8 cellular contexts compared by ENCODE assay signal in the genomic region with DNA sequence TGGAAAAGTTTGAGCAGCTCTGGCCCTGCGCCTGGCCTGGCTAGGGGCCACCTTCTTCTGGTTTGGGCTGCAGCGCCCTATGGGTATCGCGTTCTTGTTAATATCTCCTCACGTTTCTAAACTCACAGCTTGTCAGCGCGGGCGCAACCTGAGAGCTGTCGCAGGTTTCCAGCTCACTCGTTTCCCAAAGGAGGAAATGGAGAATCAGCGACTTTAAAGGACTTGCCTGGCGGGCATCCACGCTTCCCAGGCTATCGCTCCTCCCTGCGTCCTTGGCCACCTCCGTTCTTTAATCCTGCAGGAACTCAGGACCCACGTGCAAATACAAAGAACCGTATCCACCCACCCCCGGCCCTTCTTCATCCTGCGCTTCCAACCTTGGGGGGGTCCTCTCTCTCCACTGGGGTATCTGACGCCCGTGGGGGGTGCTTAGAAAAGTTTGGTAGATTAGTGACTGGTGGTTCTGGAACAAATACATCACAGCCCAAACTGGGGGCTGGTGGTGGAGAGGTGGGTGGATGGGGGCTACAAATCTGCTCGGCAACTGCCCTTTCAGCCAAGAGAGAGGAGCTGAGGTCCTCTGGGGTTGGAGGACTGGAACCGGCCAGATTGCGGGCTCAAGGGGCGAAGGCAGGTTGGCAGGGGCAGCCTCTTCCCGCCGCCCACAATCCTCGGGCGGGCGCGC. TPM values are rescaled to one million over a fixed set of nuclear protein-coding genes. Genes with fewer than 3 reads are reported as not detected.
DNase-seq lines count a peak whose midpoint lies in the region; TF ChIP-seq lines count a peak whose summit lies in the region.

No MANE protein-coding gene starts in this region.

- H3K4me3 ChIP-seq in neutrophil (ENCODE audit: low read depth in 1 of 2, low read length in 1 of 2) (peak overlapping the region; percentile 65 to 74), WERI-Rb-1 (ENCODE audit: low read depth, low read length) (no peak overlapping the region)

- DNase-seq in NCI-H1436 (lab: John Stamatoyannopoulos, UW) (peak; percentile 28), NCI-H1436 treated with DMSO at 0.1 percent for 48 hours (lab: John Stamatoyannopoulos, UW) (no peak), NCI-H2171 (lab: John Stamatoyannopoulos, UW) (peak; percentile 60), glutamatergic neuron (peak; percentile 30), WERI-Rb-1 (no peak)
- DNase-seq in activated CD4-positive, CD25-positive, alpha-beta regulatory T cell (lab: John Stamatoyannopoulos, UW) = no peak

- peaks cover 51% of the 10 kb centered on the region for H3K27me3 ChIP-seq in neutrophil
- H3K27me3 ChIP-seq in WERI-Rb-1 (ENCODE audit: insufficient read depth, low read depth, severe bottlenecking) = peaks cover 9% of the 10 kb centered on the region

- H3K27me3 Mint-ChIP-seq in activated naive CD4-positive, alpha-beta T cell treated with anti-CD3 and anti-CD28 coated beads, Interleukin-2, amount 50 U/mL, for 24 hours = no peaks in the 10 kb centered on the region
- peaks cover 8% of the 10 kb centered on the region for H3K27me3 Mint-ChIP-seq in glutamatergic neuron (ENCODE audit: unreplicated experiment)

- H3K4me1 ChIP-seq in neutrophil (ENCODE audit: control insufficient read depth in 1 of 2, insufficient read depth in 1 of 2, low read depth in 1 of 2, low read length in 1 of 2) = peaks cover 24 to 27% of the 10 kb centered on the region in 2 experiments

- H3K27ac ChIP-seq in neutrophil (no peak overlapping the region), WERI-Rb-1 (no peak overlapping the region)

- peaks cover 9% of the 10 kb centered on the region for H3K36me3 Mint-ChIP-seq in activated naive CD4-positive, alpha-beta T cell treated with anti-CD3 and anti-CD28 coated beads, Interleukin-2, amount 50 U/mL, for 24 hours
- H3K36me3 Mint-ChIP-seq in glutamatergic neuron (ENCODE audit: unreplicated experiment) = no peaks in the 10 kb centered on the region

- no peaks in the 10 kb centered on the region for H3K36me3 ChIP-seq in neutrophil
- H3K36me3 ChIP-seq in WERI-Rb-1 = no peaks in the 10 kb centered on the region

- no peaks in the 10 kb centered on the region for H3K9me3 Mint-ChIP-seq in activated naive CD4-positive, alpha-beta T cell treated with anti-CD3 and anti-CD28 coated beads, Interleukin-2, amount 50 U/mL, for 24 hours
- peaks cover 13% of the 10 kb centered on the region for H3K9me3 Mint-ChIP-seq in glutamatergic neuron (ENCODE audit: unreplicated experiment)

- peak overlapping the region; percentile 93 for H3K4me3 Mint-ChIP-seq in activated naive CD4-positive, alpha-beta T cell treated with anti-CD3 and anti-CD28 coated beads, Interleukin-2, amount 50 U/mL, for 24 hours
- peak overlapping the region; percentile 97 for H3K4me3 Mint-ChIP-seq in glutamatergic neuron (ENCODE audit: unreplicated experiment)

- H3K4me1 Mint-ChIP-seq in activated naive CD4-positive, alpha-beta T cell treated with anti-CD3 and anti-CD28 coated beads, Interleukin-2, amount 50 U/mL, for 24 hours = peaks cover 44% of the 10 kb centered on the region
- H3K4me1 Mint-ChIP-seq in glutamatergic neuron (ENCODE audit: low read depth, unreplicated experiment) = peaks cover 21% of the 10 kb centered on the region

- H3K27ac Mint-ChIP-seq in activated naive CD4-positive, alpha-beta T cell treated with anti-CD3 and anti-CD28 coated beads, Interleukin-2, amount 50 U/mL, for 24 hours = peak overlapping the region; percentile 99
- H3K27ac Mint-ChIP-seq in glutamatergic neuron (ENCODE audit: unreplicated experiment) = peak overlapping the region; percentile 91

- TF ChIP-seq CTCF in glutamatergic neuron (IDR thresholded peaks at IDR 0.05; ENCODE audit: partially characterized antibody, unreplicated experiment) (no peak), neutrophil (IDR thresholded peaks at IDR 0.05) (no peak), WERI-Rb-1 (IDR thresholded peaks at IDR 0.05; ENCODE audit: low read depth, low read length) (no peak)

- H3K9me3 ChIP-seq in neutrophil (no peaks in the 10 kb centered on the region), WERI-Rb-1 (ENCODE audit: severe bottlenecking) (no peaks in the 10 kb centered on the region)

RNA-seq across cellular contexts. Expression of a gene that starts 0.6 kb away (rescaled TPM):
- 83.3 TPM for total RNA-seq in glutamatergic neuron (ENCODE audit: unreplicated experiment)

Comparison
In these comparisons a context has a peak if more than half of its experiments do, and no peak if none do; other contexts are left out.
1. DNase-seq: peak in NCI-H1436 (single experiment), NCI-H2171 (single experiment) and glutamatergic neuron (single experiment); none in NCI-H1436 treated with DMSO at 0.1 percent for 48 hours (single experiment), activated CD4-positive, CD25-positive, alpha-beta regulatory T cell (0 of 4) and WERI-Rb-1 (single experiment).